ENCODE assay signal across 8 cellular contexts in genomic region chr6:27890351-27891299, GRCh38. TPM values are rescaled to one million over a fixed set of nuclear protein-coding genes. Genes with fewer than 3 reads are reported as not detected.
DNase-seq lines count a peak whose midpoint lies in the region; ATAC-seq, FAIRE-seq and TF ChIP-seq lines count a peak whose summit lies in the region.

No MANE protein-coding gene starts in this region.

- H3K27me3 ChIP-seq in tibial artery, result peaks cover 0 to 50% of the 10 kb centered on the region in 2 donors

- no peak for TF ChIP-seq CTCF in 22Rv1 (IDR thresholded peaks at IDR 0.05)
- no peak for TF ChIP-seq CTCF in endothelial cell (IDR thresholded peaks at IDR 0.05; ENCODE audit: unreplicated experiment)
- TF ChIP-seq CTCF in tibial artery (IDR thresholded peaks at IDR 0.05), result no peak

- peak; percentile 84 for FAIRE-seq in GM18507 (lab: Jason Lieb, UNC)

- H3K9me3 ChIP-seq in tibial artery, result no peaks in the 10 kb centered on the region

- H3K27me3 Mint-ChIP-seq in endothelial cell (ENCODE audit: unreplicated experiment), result peaks cover 6% of the 10 kb centered on the region

- peak overlapping the region; percentile 27 to 45 for H3K4me3 ChIP-seq in tibial artery

- DNase-seq in GM18507 (ENCODE audit: extremely low spot score, insufficient read length, low read depth) (no peak), NCI-H526 (lab: John Stamatoyannopoulos, UW) (peak; percentile 96), endothelial cell (ENCODE audit: low spot score) (peak; percentile 55), myocyte (ENCODE audit: low read depth) (peak; percentile 77), tibial artery (no peak)
- peak; percentile 63 to 65 (median 65) for DNase-seq in activated CD8-positive, alpha-beta memory T cell treated with anti-CD3 and anti-CD28 coated beads for 48 hours (ENCODE audit: low read depth in 2 of 3, low spot score in 2 of 3)

- H3K9me3 Mint-ChIP-seq in endothelial cell (ENCODE audit: unreplicated experiment), result no peaks in the 10 kb centered on the region

- intact Hi-C loops in tibial artery (cut with DNase I; ENCODE audit: low total_unique reads), result loop anchor here (10.0 kb wide), 2 partner anchors 416 to 706 kb away; partner anchors contain the start of gene ZNF184

- peak overlapping the region; percentile 87 for H3K4me3 Mint-ChIP-seq in endothelial cell (ENCODE audit: unreplicated experiment)

- no peaks in the 10 kb centered on the region for H3K36me3 ChIP-seq in tibial artery

- ATAC-seq in HG02885 (IDR thresholded peaks at IDR 0.05; ENCODE audit: poor library complexity, unreplicated experiment), result peak; percentile 56

- H3K27ac Mint-ChIP-seq in endothelial cell (ENCODE audit: unreplicated experiment), result peak overlapping the region; percentile 84

- H3K4me1 Mint-ChIP-seq in endothelial cell (ENCODE audit: unreplicated experiment), result peaks cover 28% of the 10 kb centered on the region

- H3K27ac ChIP-seq in 22Rv1 (peak overlapping the region; percentile 100), tibial artery (no peak overlapping the region)

- peaks cover 0 to 33% (median 19%) of the 10 kb centered on the region in 4 donors for H3K4me1 ChIP-seq in tibial artery

- H3K36me3 Mint-ChIP-seq in endothelial cell (ENCODE audit: low read depth, unreplicated experiment), result peaks cover 3% of the 10 kb centered on the region

RNA-seq across cellular contexts. Expression of gene OR2B2, which starts 21.6 kb away (rescaled TPM):
- total RNA-seq in endothelial cell (ENCODE audit: unreplicated experiment), result not detected
- total RNA-seq in myocyte, result not detected in 2 replicates
- not detected for polyA plus RNA-seq in myocyte (2012)

Comparison
In these comparisons a context has a peak if more than half of its experiments do, and no peak if none do; other contexts are left out.
1. DNase-seq: peak in NCI-H526 (2 of 2), activated CD8-positive, alpha-beta memory T cell treated with anti-CD3 and anti-CD28 coated beads for 48 hours (3 of 3), endothelial cell (single experiment) and myocyte (single experiment); none in GM18507 (single experiment) and tibial artery (0 of 2).